Comparison of ENCODE assay signal across 21 cellular contexts in the genomic region with DNA sequence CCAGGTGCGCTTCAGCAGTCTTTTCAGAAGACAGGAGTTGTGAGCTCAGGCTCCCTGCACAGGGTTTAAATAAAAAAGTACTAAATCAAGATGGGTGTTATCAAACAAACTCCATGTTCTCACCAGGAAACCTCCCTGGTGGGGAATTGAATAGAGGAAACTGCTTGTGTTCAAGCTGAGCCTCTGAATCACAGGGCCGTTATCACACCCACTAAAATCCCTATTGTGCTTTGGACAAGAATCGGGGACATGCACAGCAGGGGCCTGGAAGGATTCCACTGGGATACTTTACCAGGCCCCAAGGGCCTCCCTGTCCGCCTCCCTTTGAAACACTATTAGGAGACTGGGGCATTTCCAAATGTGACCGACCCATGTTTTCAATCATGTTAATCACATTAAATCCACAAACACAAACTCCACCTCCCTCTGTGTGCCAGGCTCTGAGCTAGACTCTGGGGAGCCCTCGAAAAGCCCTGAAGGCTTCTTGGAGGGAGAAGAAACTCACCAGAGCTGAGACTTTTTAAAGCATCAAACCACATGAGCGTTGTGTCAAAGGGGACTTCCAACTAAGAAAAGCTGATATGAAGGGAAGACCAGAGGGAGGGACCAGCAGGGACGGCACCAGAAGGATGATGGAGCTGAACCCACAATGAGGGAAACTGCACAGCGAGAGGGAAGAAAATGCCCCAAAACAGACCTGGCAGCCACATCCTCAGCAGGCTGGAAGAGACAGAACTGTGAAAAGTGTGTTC.
"Had no signal": no experiment of that assay in that cellular context is flagged by ENCODE, and none has a peak within 500 bp of the region (broad histone marks: within the 10 kb centered on the region; RNA-seq: fewer than 3 reads in every experiment).

No MANE protein-coding gene starts in this region.

- H3K9me3 ChIP-seq: ascending aorta, right atrium auricular region, tibial nerve, uterus had no signal

- H3K27ac Mint-ChIP-seq: activated naive CD4-positive, alpha-beta T cell treated with anti-CD3 and anti-CD28 coated beads for 36 hours; activated naive CD8-positive, alpha-beta T cell treated with anti-CD3 and anti-CD28 coated beads, Interleukin-2, amount 50 U/mL, for 24 hours; naive B cell; progenitor cell of endocrine pancreas; stimulated activated naive B cell treated with anti-CD40 and anti-IgM and Interleukin-4, amounts not matched to agents 10 μg/mL and 1 μg/mL and 100 μg/mL, for 72 hours had no signal

- H3K4me1 ChIP-seq: uterus had no signal

- H3K27me3 ChIP-seq: ascending aorta, cardiac muscle cell, dorsolateral prefrontal cortex, right atrium auricular region, tibial nerve, uterus had no signal

- DNase-seq: activated CD4-positive, alpha-beta T cell treated with anti-CD3 and anti-CD28 coated beads, Interleukin-2, amount 50 U/mL, for 1 hour; activated CD8-positive, alpha-beta memory T cell treated with anti-CD3 and anti-CD28 coated beads for 24 hours; activated naive CD4-positive, alpha-beta T cell treated with anti-CD3 and anti-CD28 coated beads for 36 hours; activated naive CD8-positive, alpha-beta T cell treated with anti-CD3 and anti-CD28 coated beads, Interleukin-2, amount 50 U/mL, for 24 hours; activated T-cell treated with anti-CD3 and anti-CD28 coated beads for 4 hours; dorsolateral prefrontal cortex; erythroblast; islet precursor cell; mammary epithelial cell; naive B cell; occipital lobe; stimulated activated CD4-positive, alpha-beta T cell treated with anti-CD3 and anti-CD28 coated beads, Interleukin-2, amount 100 ng/mL, for 48 hours; stimulated activated naive B cell treated with anti-CD40 and anti-IgM and Interleukin-4, amounts not matched to agents 10 μg/mL and 1 μg/mL and 100 μg/mL, for 72 hours; substantia nigra; uterus had no signal

- H3K4me3 ChIP-seq: ascending aorta, cardiac muscle cell, dorsolateral prefrontal cortex, right atrium auricular region, tibial nerve, uterus had no signal

- H3K36me3 ChIP-seq: ascending aorta, cardiac muscle cell, right atrium auricular region, tibial nerve, uterus had no signal

- H3K36me3 Mint-ChIP-seq: naive B cell; stimulated activated naive B cell treated with anti-CD40 and anti-IgM and Interleukin-4, amounts not matched to agents 10 μg/mL and 1 μg/mL and 100 μg/mL, for 72 hours had no signal

- ATAC-seq: activated CD4-positive, CD25-positive, alpha-beta regulatory T cell treated with anti-CD3 and anti-CD28 coated beads, Interleukin-2, amount 50 U/mL, for 24 hours; activated naive CD8-positive, alpha-beta T cell treated with anti-CD3 and anti-CD28 coated beads, Interleukin-2, amount 50 U/mL, for 24 hours; stimulated activated naive B cell treated with anti-CD40 and anti-IgM and Interleukin-4, amounts not matched to agents 10 μg/mL and 1 μg/mL and 100 μg/mL, for 72 hours had no signal

- H3K9me3 Mint-ChIP-seq: activated naive CD4-positive, alpha-beta T cell treated with anti-CD3 and anti-CD28 coated beads for 36 hours; activated naive CD8-positive, alpha-beta T cell treated with anti-CD3 and anti-CD28 coated beads, Interleukin-2, amount 50 U/mL, for 24 hours had no signal

- H3K27me3 Mint-ChIP-seq: activated naive CD8-positive, alpha-beta T cell treated with anti-CD3 and anti-CD28 coated beads, Interleukin-2, amount 50 U/mL, for 24 hours had no signal

- H3K4me1 Mint-ChIP-seq: activated naive CD8-positive, alpha-beta T cell treated with anti-CD3 and anti-CD28 coated beads, Interleukin-2, amount 50 U/mL, for 24 hours; naive B cell; stimulated activated naive B cell treated with anti-CD40 and anti-IgM and Interleukin-4, amounts not matched to agents 10 μg/mL and 1 μg/mL and 100 μg/mL, for 72 hours had no signal

- H3K27ac ChIP-seq: ascending aorta, cardiac muscle cell, dorsolateral prefrontal cortex, right atrium auricular region, tibial nerve, uterus had no signal

- H3K4me3 Mint-ChIP-seq: activated naive CD4-positive, alpha-beta T cell treated with anti-CD3 and anti-CD28 coated beads for 36 hours; activated naive CD8-positive, alpha-beta T cell treated with anti-CD3 and anti-CD28 coated beads, Interleukin-2, amount 50 U/mL, for 24 hours; stimulated activated naive B cell treated with anti-CD40 and anti-IgM and Interleukin-4, amounts not matched to agents 10 μg/mL and 1 μg/mL and 100 μg/mL, for 72 hours had no signal
